ENCODE assay signal across 30 cellular contexts in the genomic region with DNA sequence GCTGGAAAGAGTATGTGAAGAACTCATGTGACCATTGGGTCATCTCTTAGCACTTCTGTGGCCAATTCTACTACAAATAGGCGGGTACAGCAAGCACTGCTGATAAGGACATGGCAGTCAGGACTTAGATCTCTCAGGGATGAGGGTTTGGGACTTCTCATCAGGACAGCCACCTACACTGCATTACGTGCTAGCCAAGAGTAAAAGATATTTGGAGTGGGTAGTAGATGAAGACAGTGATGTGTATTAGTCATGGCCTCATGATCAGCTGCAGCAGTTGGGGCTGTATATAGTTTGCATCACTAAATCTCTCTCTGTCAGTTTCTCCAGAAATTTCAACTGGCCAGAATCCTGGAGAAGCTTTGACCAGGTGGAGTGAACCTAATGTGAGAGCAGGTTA. TPM values are rescaled to one million over a fixed set of nuclear protein-coding genes. Genes with fewer than 3 reads are reported as not detected.
"Had no signal": no experiment of that assay in that cellular context is flagged by ENCODE, and none has a peak within 500 bp of the region (broad histone marks: within the 10 kb centered on the region; RNA-seq: fewer than 3 reads in every experiment).

No MANE protein-coding gene starts in this region.

- ATAC-seq: activated CD4-positive, CD25-positive, alpha-beta regulatory T cell treated with anti-CD3 and anti-CD28 coated beads, Interleukin-2, amount 50 U/mL, for 24 hours; activated CD8-positive, alpha-beta T cell treated with anti-CD3 and anti-CD28 coated beads, Interleukin-2, amount 10 ng/mL, durations not matched to agents 7 days and 5 days; effector memory CD8-positive, alpha-beta T cell; esophagus mucosa; heart left ventricle; left cardiac atrium; mucosa of descending colon; stimulated activated naive CD8-positive, alpha-beta T cell treated with anti-CD3 and anti-CD28 coated beads, Interleukin-15, Interleukin-2, amounts not matched to agents 100 U/mL and 50 U/mL, for 24 hours had no signal

- H3K27ac ChIP-seq: adrenal gland, colonic mucosa, dorsolateral prefrontal cortex, heart left ventricle, thyroid gland, VCaP had no signal

- H3K36me3 Mint-ChIP-seq: memory B cell, naive B cell had no signal

- H3K9me3 ChIP-seq: adrenal gland, colonic mucosa, heart left ventricle, mucosa of descending colon, thyroid gland had no signal

- H3K4me3 Mint-ChIP-seq: activated CD8-positive, alpha-beta T cell treated with anti-CD3 and anti-CD28 coated beads, Interleukin-2, amount 10 ng/mL, durations not matched to agents 7 days and 5 days; activated naive CD4-positive, alpha-beta T cell treated with anti-CD3 and anti-CD28 coated beads, Interleukin-2, amount 50 U/mL, for 24 hours; central memory CD8-positive, alpha-beta T cell; effector memory CD8-positive, alpha-beta T cell; memory B cell; naive B cell; neural crest cell had no signal

- H3K27me3 Mint-ChIP-seq: activated naive CD4-positive, alpha-beta T cell treated with anti-CD3 and anti-CD28 coated beads, Interleukin-2, amount 50 U/mL, for 24 hours; progenitor cell of endocrine pancreas had no signal

- DNase-seq: activated CD4-positive, alpha-beta T cell treated with anti-CD3 and anti-CD28 coated beads, Interleukin-2, amount 50 U/mL, for 1 hour; activated CD8-positive, alpha-beta T cell treated with anti-CD3 and anti-CD28 coated beads, Interleukin-2, amount 10 ng/mL, durations not matched to agents 7 days and 5 days; activated gamma-delta T cell treated with Interleukin-2 at 50 U/mL for 16 hours; activated T-cell treated with anti-CD3 and anti-CD28 coated beads, Interleukin-2, amount 50 U/mL, for 1 hour; adrenal gland; colonic mucosa; dorsolateral prefrontal cortex; effector memory CD8-positive, alpha-beta T cell; heart left ventricle; islet precursor cell; left cardiac atrium; mucosa of descending colon; naive B cell; stimulated activated CD4-positive, alpha-beta T cell treated with anti-CD3 and anti-CD28 coated beads, Interleukin-4, amount 100 ng/mL, for 24 hours; stimulated activated naive CD8-positive, alpha-beta T cell treated with anti-CD3 and anti-CD28 coated beads, Interleukin-15, Interleukin-2, amounts not matched to agents 100 U/mL and 50 U/mL, for 24 hours; substantia nigra; thyroid gland had no signal

- H3K27me3 ChIP-seq: adrenal gland, colonic mucosa had no signal

- H3K9me3 Mint-ChIP-seq: activated naive CD4-positive, alpha-beta T cell treated with anti-CD3 and anti-CD28 coated beads, Interleukin-2, amount 50 U/mL, for 24 hours; central memory CD8-positive, alpha-beta T cell; effector memory CD8-positive, alpha-beta T cell; memory B cell; naive B cell had no signal

- H3K36me3 ChIP-seq: adrenal gland, colonic mucosa, heart left ventricle, thyroid gland had no signal

- H3K4me1 ChIP-seq: adrenal gland, colonic mucosa, heart left ventricle, thyroid gland had no signal

- H3K4me3 ChIP-seq: adrenal gland, colonic mucosa, dorsolateral prefrontal cortex, heart left ventricle, mucosa of descending colon, thyroid gland had no signal

- H3K4me1 Mint-ChIP-seq: central memory CD8-positive, alpha-beta T cell; naive B cell had no signal

- H3K27ac Mint-ChIP-seq: activated CD8-positive, alpha-beta T cell treated with anti-CD3 and anti-CD28 coated beads, Interleukin-2, amount 10 ng/mL, durations not matched to agents 7 days and 5 days; activated naive CD4-positive, alpha-beta T cell treated with anti-CD3 and anti-CD28 coated beads, Interleukin-2, amount 50 U/mL, for 24 hours; effector memory CD8-positive, alpha-beta T cell; memory B cell; naive B cell; progenitor cell of endocrine pancreas had no signal

RNA-seq across cellular contexts. Expression of a gene that starts 9.2 kb away (rescaled TPM):
- total RNA-seq: astrocyte; colonic mucosa; endothelial cell of umbilical vein; heart left ventricle; left cardiac atrium; neural crest cell; osteocyte; progenitor cell of endocrine pancreas; T-helper 2 cell treated with Interferon-gamma antibody and Interleukin-4, amounts not matched to agents 100 ng/mL and 5 ng/mL, for 36 hours; thyroid gland had no signal
- polyA plus RNA-seq: adrenal gland, endothelial cell of umbilical vein, heart left ventricle, liver had no signal

RNA-seq across cellular contexts. Expression of a gene that starts 25.2 kb away (rescaled TPM):
- total RNA-seq: activated CD8-positive, alpha-beta T cell treated with anti-CD3 and anti-CD28 coated beads, Interleukin-2, amount 10 ng/mL, durations not matched to agents 7 days and 5 days; astrocyte; colonic mucosa; endothelial cell of umbilical vein; esophagus mucosa; heart left ventricle; neural crest cell; osteocyte; progenitor cell of endocrine pancreas; T-helper 2 cell treated with Interferon-gamma antibody and Interleukin-4, amounts not matched to agents 100 ng/mL and 5 ng/mL, for 36 hours; thyroid gland had no signal
- polyA plus RNA-seq: adrenal gland, endothelial cell of umbilical vein, heart left ventricle, liver had no signal

RNA-seq across cellular contexts. Expression of a gene that starts 43.8 kb away (rescaled TPM):
- total RNA-seq: endothelial cell of umbilical vein, neural crest cell, osteocyte had no signal
